In the genomic region with DNA sequence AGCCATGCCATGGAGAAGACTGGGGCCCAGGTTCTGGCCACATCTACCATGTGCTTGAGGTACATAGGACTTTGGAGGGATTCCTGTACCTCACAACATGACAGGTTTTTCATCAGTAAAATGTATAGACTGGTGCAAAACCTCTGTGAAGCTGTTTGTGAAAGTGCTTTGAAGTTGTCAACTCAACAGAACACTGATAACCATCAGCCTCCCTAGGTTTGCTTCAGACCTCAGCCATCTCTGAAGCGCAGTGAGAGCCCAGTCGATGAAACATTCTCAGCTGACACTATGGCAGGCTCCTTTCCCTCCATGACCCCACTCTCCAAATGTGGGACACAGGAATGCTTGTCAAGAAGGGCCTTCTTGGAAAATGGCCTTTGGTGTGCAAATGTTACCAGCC, we compare ENCODE assay signal across 1 cellular context.
TF ChIP-seq lines count a peak whose summit lies in the region.

No MANE protein-coding gene starts in this region.

TF ChIP-seq in GM12878, 131 proteins besides CTCF, POLR2A, EP300 and RAD21:
- TF ChIP-seq BMI1 (IDR thresholded peaks at IDR 0.05; ENCODE audit: borderline replicate concordance) (no peak), LARP7 (IDR thresholded peaks at IDR 0.05) (no peak), IRF4 (IDR thresholded peaks at IDR 0.05; ENCODE audit: low read depth, low read length) (no peak), TBL1XR1 (IDR thresholded peaks at IDR 0.05; ENCODE audit: low read depth, low read length) (no peak), SREBF2 (IDR thresholded peaks at IDR 0.05; ENCODE audit: low read length) (no peak), POLR2AphosphoS2 (IDR thresholded peaks at IDR 0.05; ENCODE audit: low read depth, low read length) (no peak), TAF1 (IDR thresholded peaks at IDR 0.05; ENCODE audit: borderline replicate concordance, low read depth, low read length) (no peak), NFXL1 (IDR thresholded peaks at IDR 0.05; ENCODE audit: borderline replicate concordance) (no peak), RAD51 (IDR thresholded peaks at IDR 0.05) (no peak), RFX5 (IDR thresholded peaks at IDR 0.05; ENCODE audit: low read depth, low read length) (no peak), JUND (IDR thresholded peaks at IDR 0.05; ENCODE audit: low read depth, low read length) (no peak), NR2C1 (IDR thresholded peaks at IDR 0.05) (no peak), NFYA (IDR thresholded peaks at IDR 0.05; ENCODE audit: borderline replicate concordance, low read depth, low read length) (no peak), ZNF622 (IDR thresholded peaks at IDR 0.05) (no peak)
- TF ChIP-seq, protein P1, sequence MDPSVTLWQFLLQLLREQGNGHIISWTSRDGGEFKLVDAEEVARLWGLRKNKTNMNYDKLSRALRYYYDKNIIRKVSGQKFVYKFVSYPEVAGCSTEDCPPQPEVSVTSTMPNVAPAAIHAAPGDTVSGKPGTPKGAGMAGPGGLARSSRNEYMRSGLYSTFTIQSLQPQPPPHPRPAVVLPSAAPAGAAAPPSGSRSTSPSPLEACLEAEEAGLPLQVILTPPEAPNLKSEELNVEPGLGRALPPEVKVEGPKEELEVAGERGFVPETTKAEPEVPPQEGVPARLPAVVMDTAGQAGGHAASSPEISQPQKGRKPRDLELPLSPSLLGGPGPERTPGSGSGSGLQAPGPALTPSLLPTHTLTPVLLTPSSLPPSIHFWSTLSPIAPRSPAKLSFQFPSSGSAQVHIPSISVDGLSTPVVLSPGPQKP (IDR thresholded peaks at IDR 0.05; ENCODE audit: low read depth, low read length): no peak
- TF ChIP-seq, protein P2, sequence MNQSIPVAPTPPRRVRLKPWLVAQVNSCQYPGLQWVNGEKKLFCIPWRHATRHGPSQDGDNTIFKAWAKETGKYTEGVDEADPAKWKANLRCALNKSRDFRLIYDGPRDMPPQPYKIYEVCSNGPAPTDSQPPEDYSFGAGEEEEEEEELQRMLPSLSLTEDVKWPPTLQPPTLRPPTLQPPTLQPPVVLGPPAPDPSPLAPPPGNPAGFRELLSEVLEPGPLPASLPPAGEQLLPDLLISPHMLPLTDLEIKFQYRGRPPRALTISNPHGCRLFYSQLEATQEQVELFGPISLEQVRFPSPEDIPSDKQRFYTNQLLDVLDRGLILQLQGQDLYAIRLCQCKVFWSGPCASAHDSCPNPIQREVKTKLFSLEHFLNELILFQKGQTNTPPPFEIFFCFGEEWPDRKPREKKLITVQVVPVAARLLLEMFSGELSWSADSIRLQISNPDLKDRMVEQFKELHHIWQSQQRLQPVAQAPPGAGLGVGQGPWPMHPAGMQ (IDR thresholded peaks at IDR 0.05; ENCODE audit: borderline replicate concordance): no peak
- TF ChIP-seq, protein P3, sequence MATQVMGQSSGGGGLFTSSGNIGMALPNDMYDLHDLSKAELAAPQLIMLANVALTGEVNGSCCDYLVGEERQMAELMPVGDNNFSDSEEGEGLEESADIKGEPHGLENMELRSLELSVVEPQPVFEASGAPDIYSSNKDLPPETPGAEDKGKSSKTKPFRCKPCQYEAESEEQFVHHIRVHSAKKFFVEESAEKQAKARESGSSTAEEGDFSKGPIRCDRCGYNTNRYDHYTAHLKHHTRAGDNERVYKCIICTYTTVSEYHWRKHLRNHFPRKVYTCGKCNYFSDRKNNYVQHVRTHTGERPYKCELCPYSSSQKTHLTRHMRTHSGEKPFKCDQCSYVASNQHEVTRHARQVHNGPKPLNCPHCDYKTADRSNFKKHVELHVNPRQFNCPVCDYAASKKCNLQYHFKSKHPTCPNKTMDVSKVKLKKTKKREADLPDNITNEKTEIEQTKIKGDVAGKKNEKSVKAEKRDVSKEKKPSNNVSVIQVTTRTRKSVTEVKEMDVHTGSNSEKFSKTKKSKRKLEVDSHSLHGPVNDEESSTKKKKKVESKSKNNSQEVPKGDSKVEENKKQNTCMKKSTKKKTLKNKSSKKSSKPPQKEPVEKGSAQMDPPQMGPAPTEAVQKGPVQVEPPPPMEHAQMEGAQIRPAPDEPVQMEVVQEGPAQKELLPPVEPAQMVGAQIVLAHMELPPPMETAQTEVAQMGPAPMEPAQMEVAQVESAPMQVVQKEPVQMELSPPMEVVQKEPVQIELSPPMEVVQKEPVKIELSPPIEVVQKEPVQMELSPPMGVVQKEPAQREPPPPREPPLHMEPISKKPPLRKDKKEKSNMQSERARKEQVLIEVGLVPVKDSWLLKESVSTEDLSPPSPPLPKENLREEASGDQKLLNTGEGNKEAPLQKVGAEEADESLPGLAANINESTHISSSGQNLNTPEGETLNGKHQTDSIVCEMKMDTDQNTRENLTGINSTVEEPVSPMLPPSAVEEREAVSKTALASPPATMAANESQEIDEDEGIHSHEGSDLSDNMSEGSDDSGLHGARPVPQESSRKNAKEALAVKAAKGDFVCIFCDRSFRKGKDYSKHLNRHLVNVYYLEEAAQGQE (IDR thresholded peaks at IDR 0.05; ENCODE audit: low read depth, low read length): no peak
- TF ChIP-seq, protein P4, sequence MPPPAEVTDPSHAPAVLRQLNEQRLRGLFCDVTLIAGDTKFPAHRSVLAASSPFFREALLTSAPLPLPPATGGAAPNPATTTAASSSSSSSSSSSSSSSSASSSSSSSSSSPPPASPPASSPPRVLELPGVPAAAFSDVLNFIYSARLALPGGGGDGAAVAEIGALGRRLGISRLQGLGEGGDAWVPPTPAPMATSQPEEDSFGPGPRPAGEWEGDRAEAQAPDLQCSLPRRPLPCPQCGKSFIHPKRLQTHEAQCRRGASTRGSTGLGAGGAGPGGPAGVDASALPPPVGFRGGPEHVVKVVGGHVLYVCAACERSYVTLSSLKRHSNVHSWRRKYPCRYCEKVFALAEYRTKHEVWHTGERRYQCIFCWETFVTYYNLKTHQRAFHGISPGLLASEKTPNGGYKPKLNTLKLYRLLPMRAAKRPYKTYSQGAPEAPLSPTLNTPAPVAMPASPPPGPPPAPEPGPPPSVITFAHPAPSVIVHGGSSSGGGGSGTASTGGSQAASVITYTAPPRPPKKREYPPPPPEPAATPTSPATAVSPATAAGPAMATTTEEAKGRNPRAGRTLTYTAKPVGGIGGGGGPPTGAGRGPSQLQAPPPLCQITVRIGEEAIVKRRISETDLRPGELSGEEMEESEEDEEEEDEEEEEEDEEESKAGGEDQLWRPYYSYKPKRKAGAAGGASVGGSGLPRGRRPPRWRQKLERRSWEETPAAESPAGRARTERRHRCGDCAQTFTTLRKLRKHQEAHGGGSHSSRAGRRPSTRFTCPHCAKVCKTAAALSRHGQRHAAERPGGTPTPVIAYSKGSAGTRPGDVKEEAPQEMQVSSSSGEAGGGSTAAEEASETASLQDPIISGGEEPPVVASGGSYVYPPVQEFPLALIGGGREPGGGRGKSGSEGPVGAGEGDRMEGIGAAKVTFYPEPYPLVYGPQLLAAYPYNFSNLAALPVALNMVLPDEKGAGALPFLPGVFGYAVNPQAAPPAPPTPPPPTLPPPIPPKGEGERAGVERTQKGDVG (CRISPR knock-in tag; IDR thresholded peaks at IDR 0.05): no peak
TF ChIP-seq in GM12878: peak in this region for 0.
